In the genomic region with DNA sequence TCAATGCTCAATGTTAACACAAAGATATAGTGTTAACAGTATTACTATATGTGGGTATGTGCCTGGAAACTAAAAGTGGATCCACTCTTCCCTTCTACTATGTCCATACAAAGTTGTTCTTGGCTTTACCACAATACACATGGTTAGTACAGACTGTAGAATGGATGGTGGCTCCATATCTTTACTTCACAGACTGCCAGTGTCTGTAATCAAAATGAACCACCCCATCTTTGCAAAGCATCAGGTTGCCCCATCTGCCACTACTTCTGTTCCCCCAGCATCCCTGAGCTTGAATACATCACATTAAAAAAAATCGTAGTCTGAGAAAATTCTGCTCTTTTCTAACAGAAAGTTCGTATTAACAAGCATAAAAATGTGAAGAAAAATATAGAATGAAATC, we compare ENCODE assay signal across 1 cellular context.
TF ChIP-seq lines count a peak whose summit lies in the region.

No MANE protein-coding gene starts in this region.

TF ChIP-seq in K562, 482 proteins besides CTCF, POLR2A, EP300 and RAD21 (continued from another document and continues in another):
- TF ChIP-seq, protein P1, sequence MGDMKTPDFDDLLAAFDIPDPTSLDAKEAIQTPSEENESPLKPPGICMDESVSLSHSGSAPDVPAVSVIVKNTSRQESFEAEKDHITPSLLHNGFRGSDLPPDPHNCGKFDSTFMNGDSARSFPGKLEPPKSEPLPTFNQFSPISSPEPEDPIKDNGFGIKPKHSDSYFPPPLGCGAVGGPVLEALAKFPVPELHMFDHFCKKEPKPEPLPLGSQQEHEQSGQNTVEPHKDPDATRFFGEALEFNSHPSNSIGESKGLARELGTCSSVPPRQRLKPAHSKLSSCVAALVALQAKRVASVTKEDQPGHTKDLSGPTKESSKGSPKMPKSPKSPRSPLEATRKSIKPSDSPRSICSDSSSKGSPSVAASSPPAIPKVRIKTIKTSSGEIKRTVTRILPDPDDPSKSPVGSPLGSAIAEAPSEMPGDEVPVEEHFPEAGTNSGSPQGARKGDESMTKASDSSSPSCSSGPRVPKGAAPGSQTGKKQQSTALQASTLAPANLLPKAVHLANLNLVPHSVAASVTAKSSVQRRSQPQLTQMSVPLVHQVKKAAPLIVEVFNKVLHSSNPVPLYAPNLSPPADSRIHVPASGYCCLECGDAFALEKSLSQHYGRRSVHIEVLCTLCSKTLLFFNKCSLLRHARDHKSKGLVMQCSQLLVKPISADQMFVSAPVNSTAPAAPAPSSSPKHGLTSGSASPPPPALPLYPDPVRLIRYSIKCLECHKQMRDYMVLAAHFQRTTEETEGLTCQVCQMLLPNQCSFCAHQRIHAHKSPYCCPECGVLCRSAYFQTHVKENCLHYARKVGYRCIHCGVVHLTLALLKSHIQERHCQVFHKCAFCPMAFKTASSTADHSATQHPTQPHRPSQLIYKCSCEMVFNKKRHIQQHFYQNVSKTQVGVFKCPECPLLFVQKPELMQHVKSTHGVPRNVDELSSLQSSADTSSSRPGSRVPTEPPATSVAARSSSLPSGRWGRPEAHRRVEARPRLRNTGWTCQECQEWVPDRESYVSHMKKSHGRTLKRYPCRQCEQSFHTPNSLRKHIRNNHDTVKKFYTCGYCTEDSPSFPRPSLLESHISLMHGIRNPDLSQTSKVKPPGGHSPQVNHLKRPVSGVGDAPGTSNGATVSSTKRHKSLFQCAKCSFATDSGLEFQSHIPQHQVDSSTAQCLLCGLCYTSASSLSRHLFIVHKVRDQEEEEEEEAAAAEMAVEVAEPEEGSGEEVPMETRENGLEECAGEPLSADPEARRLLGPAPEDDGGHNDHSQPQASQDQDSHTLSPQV (IDR thresholded peaks at IDR 0.05) = no peak
- TF ChIP-seq HMGN3 (IDR thresholded peaks at IDR 0.05; ENCODE audit: borderline replicate concordance, extremely low read depth, insufficient read length, low read depth, low read length) (no peak), PTTG1 (tag; IDR thresholded peaks at IDR 0.05; ENCODE audit: low read depth) (no peak), TEAD4 (IDR thresholded peaks at IDR 0.05; ENCODE audit: low read length) (peak; percentile 92), TEAD4 (CRISPR knock-in tag; IDR thresholded peaks at IDR 0.05; ENCODE audit: borderline replicate concordance) (no peak), KLF6 (CRISPR knock-in tag; IDR thresholded peaks at IDR 0.05; ENCODE audit: borderline replicate concordance) (no peak), KLF16 (IDR thresholded peaks at IDR 0.05) (peak; percentile 50; the same call in 1 of the 2 replicates), ELF2 (CRISPR knock-in tag; IDR thresholded peaks at IDR 0.05) (no peak), SMARCA4 (IDR thresholded peaks at IDR 0.05) (peak; percentile 46), TCF3 (CRISPR knock-in tag; IDR thresholded peaks at IDR 0.05) (peak; percentile 88), GATAD2B (IDR thresholded peaks at IDR 0.05; ENCODE audit: borderline replicate concordance) (no peak), PHF20 (IDR thresholded peaks at IDR 0.05; ENCODE audit: partially characterized antibody) (no peak), PML (IDR thresholded peaks at IDR 0.05; ENCODE audit: low read length) (peak; percentile 80), FIP1L1 (IDR thresholded peaks at IDR 0.05; ENCODE audit: low read depth, low read length, poor library complexity, severe bottlenecking) (no peak), POLR2AphosphoS2 (IDR thresholded peaks at IDR 0.05; ENCODE audit: low read length) (no peak), ZC3H4 (CRISPR knock-in tag; IDR thresholded peaks at IDR 0.05; ENCODE audit: borderline replicate concordance) (no peak), CBFA2T2 (conservative IDR thresholded peaks at IDR 0.05) (peak; percentile 89), MEF2D (tag; conservative IDR thresholded peaks at IDR 0.05; ENCODE audit: low read depth) (no peak), ZNF184 (CRISPR knock-in tag; IDR thresholded peaks at IDR 0.05) (no peak), NELFE (IDR thresholded peaks at IDR 0.05; ENCODE audit: insufficient read depth, insufficient read length) (no peak), EWSR1 (IDR thresholded peaks at IDR 0.05; ENCODE audit: borderline replicate concordance, low read depth, partially characterized antibody) (no peak), NR2C2 (CRISPR knock-in tag; IDR thresholded peaks at IDR 0.05) (no peak), NR2C2 (tag; IDR thresholded peaks at IDR 0.05) (no peak), EZH2 (IDR thresholded peaks at IDR 0.05; ENCODE audit: borderline replicate concordance, low read depth, low read length) (no peak), C11orf30 (IDR thresholded peaks at IDR 0.05; ENCODE audit: low read depth) (no peak), STAT5A (IDR thresholded peaks at IDR 0.05; ENCODE audit: borderline replicate concordance, low read length) (peak; percentile 81), ZZZ3 (IDR thresholded peaks at IDR 0.05) (no peak), DPF2 (IDR thresholded peaks at IDR 0.05) (peak; percentile 65), CBX5 (IDR thresholded peaks at IDR 0.05; ENCODE audit: borderline replicate concordance, low read depth) (no peak), ZNF263 (CRISPR knock-in tag; IDR thresholded peaks at IDR 0.05; ENCODE audit: borderline replicate concordance) (no peak), PHB2 (IDR thresholded peaks at IDR 0.05; ENCODE audit: low read depth) (peak; percentile 51; the same call in 1 of the 2 replicates), IRF2 (CRISPR knock-in tag; IDR thresholded peaks at IDR 0.05) (no peak)
- TF ChIP-seq, protein P2, sequence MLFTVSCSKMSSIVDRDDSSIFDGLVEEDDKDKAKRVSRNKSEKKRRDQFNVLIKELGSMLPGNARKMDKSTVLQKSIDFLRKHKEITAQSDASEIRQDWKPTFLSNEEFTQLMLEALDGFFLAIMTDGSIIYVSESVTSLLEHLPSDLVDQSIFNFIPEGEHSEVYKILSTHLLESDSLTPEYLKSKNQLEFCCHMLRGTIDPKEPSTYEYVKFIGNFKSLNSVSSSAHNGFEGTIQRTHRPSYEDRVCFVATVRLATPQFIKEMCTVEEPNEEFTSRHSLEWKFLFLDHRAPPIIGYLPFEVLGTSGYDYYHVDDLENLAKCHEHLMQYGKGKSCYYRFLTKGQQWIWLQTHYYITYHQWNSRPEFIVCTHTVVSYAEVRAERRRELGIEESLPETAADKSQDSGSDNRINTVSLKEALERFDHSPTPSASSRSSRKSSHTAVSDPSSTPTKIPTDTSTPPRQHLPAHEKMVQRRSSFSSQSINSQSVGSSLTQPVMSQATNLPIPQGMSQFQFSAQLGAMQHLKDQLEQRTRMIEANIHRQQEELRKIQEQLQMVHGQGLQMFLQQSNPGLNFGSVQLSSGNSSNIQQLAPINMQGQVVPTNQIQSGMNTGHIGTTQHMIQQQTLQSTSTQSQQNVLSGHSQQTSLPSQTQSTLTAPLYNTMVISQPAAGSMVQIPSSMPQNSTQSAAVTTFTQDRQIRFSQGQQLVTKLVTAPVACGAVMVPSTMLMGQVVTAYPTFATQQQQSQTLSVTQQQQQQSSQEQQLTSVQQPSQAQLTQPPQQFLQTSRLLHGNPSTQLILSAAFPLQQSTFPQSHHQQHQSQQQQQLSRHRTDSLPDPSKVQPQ (CRISPR knock-in tag; IDR thresholded peaks at IDR 0.05; ENCODE audit: borderline replicate concordance) = no peak
- TF ChIP-seq, protein P3, sequence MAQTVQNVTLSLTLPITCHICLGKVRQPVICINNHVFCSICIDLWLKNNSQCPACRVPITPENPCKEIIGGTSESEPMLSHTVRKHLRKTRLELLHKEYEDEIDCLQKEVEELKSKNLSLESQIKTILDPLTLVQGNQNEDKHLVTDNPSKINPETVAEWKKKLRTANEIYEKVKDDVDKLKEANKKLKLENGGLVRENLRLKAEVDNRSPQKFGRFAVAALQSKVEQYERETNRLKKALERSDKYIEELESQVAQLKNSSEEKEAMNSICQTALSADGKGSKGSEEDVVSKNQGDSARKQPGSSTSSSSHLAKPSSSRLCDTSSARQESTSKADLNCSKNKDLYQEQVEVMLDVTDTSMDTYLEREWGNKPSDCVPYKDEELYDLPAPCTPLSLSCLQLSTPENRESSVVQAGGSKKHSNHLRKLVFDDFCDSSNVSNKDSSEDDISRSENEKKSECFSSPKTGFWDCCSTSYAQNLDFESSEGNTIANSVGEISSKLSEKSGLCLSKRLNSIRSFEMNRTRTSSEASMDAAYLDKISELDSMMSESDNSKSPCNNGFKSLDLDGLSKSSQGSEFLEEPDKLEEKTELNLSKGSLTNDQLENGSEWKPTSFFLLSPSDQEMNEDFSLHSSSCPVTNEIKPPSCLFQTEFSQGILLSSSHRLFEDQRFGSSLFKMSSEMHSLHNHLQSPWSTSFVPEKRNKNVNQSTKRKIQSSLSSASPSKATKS (CRISPR knock-in tag; IDR thresholded peaks at IDR 0.05) = no peak
- TF ChIP-seq, protein P4, sequence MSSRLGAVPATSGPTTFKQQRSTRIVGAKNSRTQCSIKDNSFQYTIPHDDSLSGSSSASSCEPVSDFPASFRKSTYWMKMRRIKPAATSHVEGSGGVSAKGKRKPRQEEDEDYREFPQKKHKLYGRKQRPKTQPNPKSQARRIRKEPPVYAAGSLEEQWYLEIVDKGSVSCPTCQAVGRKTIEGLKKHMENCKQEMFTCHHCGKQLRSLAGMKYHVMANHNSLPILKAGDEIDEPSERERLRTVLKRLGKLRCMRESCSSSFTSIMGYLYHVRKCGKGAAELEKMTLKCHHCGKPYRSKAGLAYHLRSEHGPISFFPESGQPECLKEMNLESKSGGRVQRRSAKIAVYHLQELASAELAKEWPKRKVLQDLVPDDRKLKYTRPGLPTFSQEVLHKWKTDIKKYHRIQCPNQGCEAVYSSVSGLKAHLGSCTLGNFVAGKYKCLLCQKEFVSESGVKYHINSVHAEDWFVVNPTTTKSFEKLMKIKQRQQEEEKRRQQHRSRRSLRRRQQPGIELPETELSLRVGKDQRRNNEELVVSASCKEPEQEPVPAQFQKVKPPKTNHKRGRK (tag; IDR thresholded peaks at IDR 0.05) = no peak
- TF ChIP-seq, protein P5, sequence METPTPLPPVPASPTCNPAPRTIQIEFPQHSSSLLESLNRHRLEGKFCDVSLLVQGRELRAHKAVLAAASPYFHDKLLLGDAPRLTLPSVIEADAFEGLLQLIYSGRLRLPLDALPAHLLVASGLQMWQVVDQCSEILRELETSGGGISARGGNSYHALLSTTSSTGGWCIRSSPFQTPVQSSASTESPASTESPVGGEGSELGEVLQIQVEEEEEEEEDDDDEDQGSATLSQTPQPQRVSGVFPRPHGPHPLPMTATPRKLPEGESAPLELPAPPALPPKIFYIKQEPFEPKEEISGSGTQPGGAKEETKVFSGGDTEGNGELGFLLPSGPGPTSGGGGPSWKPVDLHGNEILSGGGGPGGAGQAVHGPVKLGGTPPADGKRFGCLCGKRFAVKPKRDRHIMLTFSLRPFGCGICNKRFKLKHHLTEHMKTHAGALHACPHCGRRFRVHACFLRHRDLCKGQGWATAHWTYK (CRISPR knock-in tag; IDR thresholded peaks at IDR 0.05) = no peak
- TF ChIP-seq, protein P6, sequence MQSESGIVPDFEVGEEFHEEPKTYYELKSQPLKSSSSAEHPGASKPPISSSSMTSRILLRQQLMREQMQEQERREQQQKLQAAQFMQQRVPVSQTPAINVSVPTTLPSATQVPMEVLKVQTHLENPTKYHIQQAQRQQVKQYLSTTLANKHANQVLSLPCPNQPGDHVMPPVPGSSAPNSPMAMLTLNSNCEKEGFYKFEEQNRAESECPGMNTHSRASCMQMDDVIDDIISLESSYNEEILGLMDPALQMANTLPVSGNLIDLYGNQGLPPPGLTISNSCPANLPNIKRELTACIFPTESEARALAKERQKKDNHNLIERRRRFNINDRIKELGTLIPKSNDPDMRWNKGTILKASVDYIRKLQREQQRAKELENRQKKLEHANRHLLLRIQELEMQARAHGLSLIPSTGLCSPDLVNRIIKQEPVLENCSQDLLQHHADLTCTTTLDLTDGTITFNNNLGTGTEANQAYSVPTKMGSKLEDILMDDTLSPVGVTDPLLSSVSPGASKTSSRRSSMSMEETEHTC (IDR thresholded peaks at IDR 0.05) = no peak
- TF ChIP-seq, protein P7, sequence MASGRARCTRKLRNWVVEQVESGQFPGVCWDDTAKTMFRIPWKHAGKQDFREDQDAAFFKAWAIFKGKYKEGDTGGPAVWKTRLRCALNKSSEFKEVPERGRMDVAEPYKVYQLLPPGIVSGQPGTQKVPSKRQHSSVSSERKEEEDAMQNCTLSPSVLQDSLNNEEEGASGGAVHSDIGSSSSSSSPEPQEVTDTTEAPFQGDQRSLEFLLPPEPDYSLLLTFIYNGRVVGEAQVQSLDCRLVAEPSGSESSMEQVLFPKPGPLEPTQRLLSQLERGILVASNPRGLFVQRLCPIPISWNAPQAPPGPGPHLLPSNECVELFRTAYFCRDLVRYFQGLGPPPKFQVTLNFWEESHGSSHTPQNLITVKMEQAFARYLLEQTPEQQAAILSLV (tag; IDR thresholded peaks at IDR 0.05) = no peak
- TF ChIP-seq, protein P8, sequence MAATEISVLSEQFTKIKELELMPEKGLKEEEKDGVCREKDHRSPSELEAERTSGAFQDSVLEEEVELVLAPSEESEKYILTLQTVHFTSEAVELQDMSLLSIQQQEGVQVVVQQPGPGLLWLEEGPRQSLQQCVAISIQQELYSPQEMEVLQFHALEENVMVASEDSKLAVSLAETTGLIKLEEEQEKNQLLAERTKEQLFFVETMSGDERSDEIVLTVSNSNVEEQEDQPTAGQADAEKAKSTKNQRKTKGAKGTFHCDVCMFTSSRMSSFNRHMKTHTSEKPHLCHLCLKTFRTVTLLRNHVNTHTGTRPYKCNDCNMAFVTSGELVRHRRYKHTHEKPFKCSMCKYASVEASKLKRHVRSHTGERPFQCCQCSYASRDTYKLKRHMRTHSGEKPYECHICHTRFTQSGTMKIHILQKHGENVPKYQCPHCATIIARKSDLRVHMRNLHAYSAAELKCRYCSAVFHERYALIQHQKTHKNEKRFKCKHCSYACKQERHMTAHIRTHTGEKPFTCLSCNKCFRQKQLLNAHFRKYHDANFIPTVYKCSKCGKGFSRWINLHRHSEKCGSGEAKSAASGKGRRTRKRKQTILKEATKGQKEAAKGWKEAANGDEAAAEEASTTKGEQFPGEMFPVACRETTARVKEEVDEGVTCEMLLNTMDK (IDR thresholded peaks at IDR 0.05; ENCODE audit: borderline replicate concordance, insufficient read depth, low read depth, low read length, poor library complexity, severe bottlenecking) = no peak
- TF ChIP-seq, protein P9, sequence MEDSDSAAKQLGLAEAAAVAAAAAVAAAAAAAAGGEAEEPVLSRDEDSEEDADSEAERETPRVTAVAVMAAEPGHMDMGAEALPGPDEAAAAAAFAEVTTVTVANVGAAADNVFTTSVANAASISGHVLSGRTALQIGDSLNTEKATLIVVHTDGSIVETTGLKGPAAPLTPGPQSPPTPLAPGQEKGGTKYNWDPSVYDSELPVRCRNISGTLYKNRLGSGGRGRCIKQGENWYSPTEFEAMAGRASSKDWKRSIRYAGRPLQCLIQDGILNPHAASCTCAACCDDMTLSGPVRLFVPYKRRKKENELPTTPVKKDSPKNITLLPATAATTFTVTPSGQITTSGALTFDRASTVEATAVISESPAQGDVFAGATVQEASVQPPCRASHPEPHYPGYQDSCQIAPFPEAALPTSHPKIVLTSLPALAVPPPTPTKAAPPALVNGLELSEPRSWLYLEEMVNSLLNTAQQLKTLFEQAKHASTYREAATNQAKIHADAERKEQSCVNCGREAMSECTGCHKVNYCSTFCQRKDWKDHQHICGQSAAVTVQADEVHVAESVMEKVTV (CRISPR knock-in tag; IDR thresholded peaks at IDR 0.05) = no peak
- TF ChIP-seq, protein P10, sequence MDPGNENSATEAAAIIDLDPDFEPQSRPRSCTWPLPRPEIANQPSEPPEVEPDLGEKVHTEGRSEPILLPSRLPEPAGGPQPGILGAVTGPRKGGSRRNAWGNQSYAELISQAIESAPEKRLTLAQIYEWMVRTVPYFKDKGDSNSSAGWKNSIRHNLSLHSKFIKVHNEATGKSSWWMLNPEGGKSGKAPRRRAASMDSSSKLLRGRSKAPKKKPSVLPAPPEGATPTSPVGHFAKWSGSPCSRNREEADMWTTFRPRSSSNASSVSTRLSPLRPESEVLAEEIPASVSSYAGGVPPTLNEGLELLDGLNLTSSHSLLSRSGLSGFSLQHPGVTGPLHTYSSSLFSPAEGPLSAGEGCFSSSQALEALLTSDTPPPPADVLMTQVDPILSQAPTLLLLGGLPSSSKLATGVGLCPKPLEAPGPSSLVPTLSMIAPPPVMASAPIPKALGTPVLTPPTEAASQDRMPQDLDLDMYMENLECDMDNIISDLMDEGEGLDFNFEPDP (CRISPR knock-in tag; IDR thresholded peaks at IDR 0.05) = no peak
